8 cellular contexts compared by ENCODE assay signal in genomic region chr17:41836550-41837196, GRCh38. TPM values are rescaled to one million over a fixed set of nuclear protein-coding genes. Genes with fewer than 3 reads are reported as not detected.
A peak's percentile ranks its signal among the peaks of the same experiment; 100 is the strongest.
DNase-seq lines count a peak whose midpoint lies in the region; ATAC-seq, FAIRE-seq and TF ChIP-seq lines count a peak whose summit lies in the region.

No MANE protein-coding gene starts in this region.

- H3K4me2 ChIP-seq in DND-41 (ENCODE audit: insufficient read depth, low read length): peak overlapping the region; percentile 71

- H3K4me3 ChIP-seq in DND-41 (ENCODE audit: low read depth in 1 of 2, low read length in 2 of 2): peak overlapping the region in 1 of 2 experiments; percentile 60; a peak in 2 of 4 replicates
- H3K4me3 ChIP-seq in esophagus (ENCODE audit: low read depth in 1 of 2, low read length in 2 of 2): peak overlapping the region; percentile 72 to 78

- peak overlapping the region; percentile 64 for H3K9ac ChIP-seq in DND-41 (ENCODE audit: low read depth, low read length)

- H3K4me1 ChIP-seq in DND-41 (ENCODE audit: insufficient read depth, low read length) (peaks cover 18% of the 10 kb centered on the region), esophagus (ENCODE audit: control insufficient read depth in 2 of 2, insufficient read depth in 2 of 2, low read length in 1 of 2) (peaks cover 0 to 4% of the 10 kb centered on the region in 2 donors)

- H3K27me3 ChIP-seq in DND-41 (ENCODE audit: insufficient read depth, low read length, poor library complexity): no peaks in the 10 kb centered on the region
- H3K27me3 ChIP-seq in esophagus (ENCODE audit: control insufficient read depth in 1 of 2, insufficient read depth in 2 of 2, low read length in 2 of 2): no peaks in the 10 kb centered on the region

- H3K36me3 Mint-ChIP-seq in progenitor cell of endocrine pancreas (ENCODE audit: insufficient read depth): peaks cover 3% of the 10 kb centered on the region

- H3K9me3 Mint-ChIP-seq in progenitor cell of endocrine pancreas (ENCODE audit: low read depth): no peaks in the 10 kb centered on the region

- H3K27ac Mint-ChIP-seq in progenitor cell of endocrine pancreas: peak overlapping the region; percentile 74

- DNase-seq in DND-41 (no peak), RPMI7951 (ENCODE audit: low read depth) (peak; percentile 14), progenitor cell of endocrine pancreas (ENCODE audit: low spot score, unreplicated experiment) (no peak), frontal cortex (ENCODE audit: low spot score in 2 of 2) (no peak), SKM-1 treated with dmso at 0.1 percent for 144 hours (lab: John Stamatoyannopoulos, UW; ENCODE audit: unreplicated experiment) (no peak), NCI-H1930 (lab: John Stamatoyannopoulos, UW) (no peak)

- H3K79me2 ChIP-seq in DND-41 (ENCODE audit: insufficient read depth, low read length): no peaks in the 10 kb centered on the region; the same call in 1 of the 2 replicates

- H4K20me1 ChIP-seq in DND-41 (ENCODE audit: insufficient read depth, low read length): no peaks in the 10 kb centered on the region

- peaks cover 3% of the 10 kb centered on the region for H3K27me3 Mint-ChIP-seq in progenitor cell of endocrine pancreas

- 0 out of 2 replicates have a peak overlapping the region, but pooled peaks have one; percentile 27 for H3K27ac ChIP-seq in DND-41 (ENCODE audit: low read length)
- H3K27ac ChIP-seq in esophagus (ENCODE audit: low read depth in 2 of 2, low read length in 1 of 2): peak overlapping the region in 1 of 2 donors; percentile 44

- H3K36me3 ChIP-seq in DND-41 (ENCODE audit: insufficient read depth, low read length): no peaks in the 10 kb centered on the region
- H3K36me3 ChIP-seq in esophagus (ENCODE audit: control insufficient read depth in 2 of 2, insufficient read depth in 2 of 2, low read length in 1 of 2): peaks cover 0 to 5% of the 10 kb centered on the region in 2 donors

- H2AFZ ChIP-seq in DND-41 (ENCODE audit: low read depth, low read length): peak overlapping the region; percentile 64

- ATAC-seq in DND-41 (ENCODE audit: insufficient read depth, low read depth): no peak
- ATAC-seq in GM19023 (IDR thresholded peaks at IDR 0.05; ENCODE audit: unreplicated experiment): no peak

- peak overlapping the region; percentile 86 for H3K4me3 Mint-ChIP-seq in progenitor cell of endocrine pancreas (ENCODE audit: low read depth)

- H3K9me3 ChIP-seq in DND-41 (ENCODE audit: insufficient read depth, low read length, severe bottlenecking) (no peaks in the 10 kb centered on the region), esophagus (ENCODE audit: control insufficient read depth in 2 of 2, insufficient read depth in 1 of 2, low read depth in 1 of 2, low read length in 1 of 2) (no peaks in the 10 kb centered on the region)

- no peak for FAIRE-seq in frontal cortex (lab: Jason Lieb, UNC)

- TF ChIP-seq CTCF in DND-41 (IDR thresholded peaks at IDR 0.05; ENCODE audit: borderline replicate concordance, extremely low read depth, low read length, poor library complexity, severe bottlenecking) (no peak), progenitor cell of endocrine pancreas (IDR thresholded peaks at IDR 0.05; ENCODE audit: unreplicated experiment) (no peak)

- peaks cover 6% of the 10 kb centered on the region for H3K4me1 Mint-ChIP-seq in progenitor cell of endocrine pancreas (ENCODE audit: low read depth)

- 38 to 39% methylated on average over 21 of the region's 21 CpGs for WGBS in esophagus, 2 donors

RNA-seq across cellular contexts. Expression of gene NT5C3B, which starts 0.6 kb away (rescaled TPM):
- total RNA-seq in RPMI7951 (2014; rRNA removed; shearing (Covaris generic)): 37.5 and 39.4 TPM in 2 replicates
- polyA plus RNA-seq in esophagus: 10 to 100 TPM; 35.9 to 36.0 TPM
- total RNA-seq in progenitor cell of endocrine pancreas (105 and 115 TPM in 2 replicates), frontal cortex (131 TPM)

RNA-seq across cellular contexts. Expression of gene KLHL10, which starts 1.0 kb away (rescaled TPM):
- total RNA-seq in RPMI7951 (2014; rRNA removed; shearing (Covaris generic)): not detected in 2 replicates
- under 1 TPM; 0.22 to 0.39 TPM for polyA plus RNA-seq in esophagus
- not detected in 2 replicates for total RNA-seq in progenitor cell of endocrine pancreas
- total RNA-seq in frontal cortex: under 0.01 TPM

RNA-seq across cellular contexts. Expression of gene FKBP10, which starts 23.9 kb away (rescaled TPM):
- total RNA-seq in RPMI7951 (2014; rRNA removed; shearing (Covaris generic)): 115 and 133 TPM in 2 replicates
- 1 to 10 TPM; 5.8 to 5.9 TPM for polyA plus RNA-seq in esophagus
- total RNA-seq in progenitor cell of endocrine pancreas: 154 and 155 TPM in 2 replicates
- total RNA-seq in frontal cortex: 9.0 TPM

RNA-seq across cellular contexts. Expression of gene P3H4, which starts 24.9 kb away (rescaled TPM):
- total RNA-seq in RPMI7951 (2014; rRNA removed; shearing (Covaris generic)): 36.0 and 40.6 TPM in 2 replicates
- 1 to 10 TPM; 1.7 TPM for polyA plus RNA-seq in esophagus
- total RNA-seq in progenitor cell of endocrine pancreas (30.4 and 31.7 TPM in 2 replicates), frontal cortex (10.2 TPM)

RNA-seq across cellular contexts. Expression of gene KLHL11, which starts 28.6 kb away (rescaled TPM):
- total RNA-seq in RPMI7951 (2014; rRNA removed; shearing (Covaris generic)): 11.8 and 18.3 TPM in 2 replicates
- polyA plus RNA-seq in esophagus: under 1 TPM; 0.59 to 0.74 TPM
- total RNA-seq in progenitor cell of endocrine pancreas (16.9 and 19.6 TPM in 2 replicates), frontal cortex (70.1 TPM)

Comparison
In these comparisons a context has a peak if more than half of its experiments do, and no peak if none do; other contexts are left out.
1. RNA of gene FKBP10, which starts 23.9 kb away (total RNA-seq): 154 to 155 TPM in progenitor cell of endocrine pancreas and 115 to 133 TPM in RPMI7951; 9.0 TPM in frontal cortex (single experiment); every median in the first group is over 10 times any median in the second.